ENCODE assay signal across 8 cellular contexts in genomic region chr9:73219985-73220626, GRCh38.
A peak's percentile ranks its signal among the peaks of the same experiment; 100 is the strongest.
DNase-seq lines count a peak whose midpoint lies in the region; ATAC-seq, FAIRE-seq and TF ChIP-seq lines count a peak whose summit lies in the region.

No MANE protein-coding gene starts in this region.

- DNase-seq in ELR (ENCODE audit: low read depth) (peak; percentile 63), K562 (ENCODE audit: extremely low read depth in 1 of 4, low spot score in 3 of 4) (no peak), cerebellar cortex (ENCODE audit: low spot score) (no peak), NCI-H748 treated with DMSO at 0.1 percent for 48 hours (lab: John Stamatoyannopoulos, UW) (no peak), dermis blood vessel endothelial cell (no peak)

- ATAC-seq in GM19468 (IDR thresholded peaks at IDR 0.05; ENCODE audit: extremely low read depth, unreplicated experiment) = peak; percentile 67
- peak; percentile 80 for ATAC-seq in HG03469 (IDR thresholded peaks at IDR 0.05; ENCODE audit: unreplicated experiment)
- ATAC-seq in K562 = no peak
- ATAC-seq in stimulated activated memory B cell treated with anti-CD40 and anti-IgM and Interleukin-4, amounts not matched to agents 10 μg/mL and 1 μg/mL and 100 μg/mL, for 72 hours = peak; percentile 76

- H3K79me2 ChIP-seq in K562 (ENCODE audit: control insufficient read depth, insufficient read depth, low read length) = no peaks in the 10 kb centered on the region

- 0% methylated on average over 1 of the region's 1 CpG for WGBS in K562 (ENCODE audit: insufficient coverage, low coverage, missing lambda C conversion rate)

- H3K9me1 ChIP-seq in K562 (ENCODE audit: control insufficient read depth, insufficient read depth, low read length) = no peaks in the 10 kb centered on the region

- H3K4me2 ChIP-seq in K562 (ENCODE audit: insufficient read depth, low read length) = no peak overlapping the region

- no peaks in the 10 kb centered on the region for H4K20me1 ChIP-seq in K562 (replicated peaks; ENCODE audit: control insufficient read depth, insufficient read depth, low read length)

- in situ Hi-C loops in K562 (cut with MboI) = loop anchor here (25.0 kb wide), 1 partner anchor 1342 kb away; no protein-coding TSS in a partner anchor

- no peaks in the 10 kb centered on the region for H3K27me3 ChIP-seq in K562 (ENCODE audit: control insufficient read depth in 2 of 2, insufficient read depth in 2 of 2, low read length in 2 of 2)

- H3K27ac ChIP-seq in K562 (ENCODE audit: extremely low read depth, low read depth, low read length) = no peak overlapping the region

- no peaks in the 10 kb centered on the region for H3K36me3 ChIP-seq in K562 (ENCODE audit: control insufficient read depth, insufficient read depth, low read length)

- H3K4me1 Mint-ChIP-seq in stimulated activated memory B cell treated with anti-CD40 and anti-IgM and Interleukin-4, amounts not matched to agents 10 μg/mL and 1 μg/mL and 100 μg/mL, for 72 hours = no peaks in the 10 kb centered on the region

- H3K4me3 ChIP-seq in K562 = no peak overlapping the region

- no peak overlapping the region for H3K4me3 Mint-ChIP-seq in stimulated activated memory B cell treated with anti-CD40 and anti-IgM and Interleukin-4, amounts not matched to agents 10 μg/mL and 1 μg/mL and 100 μg/mL, for 72 hours

- H3K27me3 Mint-ChIP-seq in stimulated activated memory B cell treated with anti-CD40 and anti-IgM and Interleukin-4, amounts not matched to agents 10 μg/mL and 1 μg/mL and 100 μg/mL, for 72 hours = peaks cover 6% of the 10 kb centered on the region

- no peak for TF ChIP-seq EP300 in K562 (IDR thresholded peaks at IDR 0.05; ENCODE audit: low read length)

- no peaks in the 10 kb centered on the region for H3K4me1 ChIP-seq in K562 (replicated peaks in 1 of 2; ENCODE audit: control insufficient read depth in 2 of 2, insufficient read depth in 2 of 2, low read length in 2 of 2)

- no peak overlapping the region for H2AFZ ChIP-seq in K562 (ENCODE audit: low read depth, low read length)

- TF ChIP-seq CTCF in K562 (IDR thresholded peaks at IDR 0.05 in 2 of 3, conservative IDR thresholded peaks at IDR 0.05 in 1 of 3; ENCODE audit: insufficient read depth in 2 of 3, low read depth in 1 of 3, low read length in 3 of 3) = no peak

- TF ChIP-seq POLR2A in K562 (conservative IDR thresholded peaks at IDR 0.05) = no peak

- no peak for FAIRE-seq in K562 (lab: Jason Lieb, UNC)

- POLR2A ChIA-PET in K562 (lab: Yijun Ruan, JAX) = interaction anchor here (0.7 kb wide), 1 partner anchor 297 kb away, joined by 3 read pairs; no protein-coding TSS in a partner anchor

- H3K9me3 Mint-ChIP-seq in stimulated activated memory B cell treated with anti-CD40 and anti-IgM and Interleukin-4, amounts not matched to agents 10 μg/mL and 1 μg/mL and 100 μg/mL, for 72 hours = peaks cover 3% of the 10 kb centered on the region

- no peak for TF ChIP-seq RAD21 in K562 (CRISPR knock-in tag; conservative IDR thresholded peaks at IDR 0.05 in 1 of 2, IDR thresholded peaks at IDR 0.05 in 1 of 2)

- no peaks in the 10 kb centered on the region for H3K36me3 Mint-ChIP-seq in stimulated activated memory B cell treated with anti-CD40 and anti-IgM and Interleukin-4, amounts not matched to agents 10 μg/mL and 1 μg/mL and 100 μg/mL, for 72 hours

- peak overlapping the region; percentile 40 for H3K27ac Mint-ChIP-seq in stimulated activated memory B cell treated with anti-CD40 and anti-IgM and Interleukin-4, amounts not matched to agents 10 μg/mL and 1 μg/mL and 100 μg/mL, for 72 hours

- CTCF ChIA-PET in K562 (lab: Yijun Ruan, JAX; ENCODE audit: low intra/inter-chr PET ratio) = interaction anchor here (0.6 kb wide), 1 partner anchor 338 kb away, joined by 3 read pairs; no protein-coding TSS in a partner anchor

- intact Hi-C loops in K562 (cut with micrococcal nuclease) = no loop called here

- H3K9me3 ChIP-seq in K562 (replicated peaks; ENCODE audit: control insufficient read depth, insufficient read depth, low read depth, low read length) = no peaks in the 10 kb centered on the region

- no peak overlapping the region for H3K9ac ChIP-seq in K562 (ENCODE audit: insufficient read depth in 1 of 2, low read depth in 2 of 2, low read length in 2 of 2)

- BruUV-seq in K562 (replicated peaks; lab: Mats Ljungman, UMichigan) = no TSS peak

TF ChIP-seq in K562, 482 proteins besides CTCF, POLR2A, EP300 and RAD21:
- TF ChIP-seq CBFA2T3 (IDR thresholded peaks at IDR 0.05) (peak; percentile 22; the same call in 1 of the 2 replicates), ZNF696 (CRISPR knock-in tag; conservative IDR thresholded peaks at IDR 0.05) (no peak), HOMEZ (CRISPR knock-in tag; IDR thresholded peaks at IDR 0.05) (no peak)
- TF ChIP-seq, protein P1, sequence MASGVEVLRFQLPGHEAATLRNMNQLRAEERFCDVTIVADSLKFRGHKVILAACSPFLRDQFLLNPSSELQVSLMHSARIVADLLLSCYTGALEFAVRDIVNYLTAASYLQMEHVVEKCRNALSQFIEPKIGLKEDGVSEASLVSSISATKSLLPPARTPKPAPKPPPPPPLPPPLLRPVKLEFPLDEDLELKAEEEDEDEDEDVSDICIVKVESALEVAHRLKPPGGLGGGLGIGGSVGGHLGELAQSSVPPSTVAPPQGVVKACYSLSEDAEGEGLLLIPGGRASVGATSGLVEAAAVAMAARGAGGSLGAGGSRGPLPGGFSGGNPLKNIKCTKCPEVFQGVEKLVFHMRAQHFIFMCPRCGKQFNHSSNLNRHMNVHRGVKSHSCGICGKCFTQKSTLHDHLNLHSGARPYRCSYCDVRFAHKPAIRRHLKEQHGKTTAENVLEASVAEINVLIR (CRISPR knock-in tag; IDR thresholded peaks at IDR 0.05) = no peak
